ENCODE assay signal across 25 cellular contexts in genomic region chr7:117270371-117270770, GRCh38. TPM values are rescaled to one million over a fixed set of nuclear protein-coding genes. Genes with fewer than 3 reads are reported as not detected.
DNase-seq lines count a peak whose midpoint lies in the region; ATAC-seq and TF ChIP-seq lines count a peak whose summit lies in the region.
"Had no signal": no experiment of that assay in that cellular context is flagged by ENCODE, and none has a peak within 500 bp of the region (broad histone marks: within the 10 kb centered on the region; RNA-seq: fewer than 3 reads in every experiment).

No MANE protein-coding gene starts in this region.

- H4K20me1 ChIP-seq in GM23248 (ENCODE audit: insufficient read depth), result no peaks in the 10 kb centered on the region
- H4K20me1 ChIP-seq: BLaER1 had no signal

- H3K9ac ChIP-seq in GM23248 (peak overlapping the region; percentile 85), skeletal muscle satellite cell (ENCODE audit: low read depth, low read length) (peak overlapping the region; percentile 55)
- H3K9ac ChIP-seq: BLaER1, parathyroid adenoma had no signal

- H3K27ac ChIP-seq in GM23248 (peak overlapping the region; percentile 100), psoas muscle (no peak overlapping the region)
- H3K27ac ChIP-seq: BLaER1, dorsolateral prefrontal cortex, parathyroid adenoma, RWPE1, transverse colon had no signal

- 62 to 63% methylated on average over 9 of the region's 9 CpGs for WGBS in GM23248 (ENCODE audit: low coverage in 1 of 2, low lambda C conversion rate in 2 of 2, missing lambda C conversion rate in 2 of 2), 2 experiments
- WGBS in psoas muscle, 3 donors, result 64 to 71% (median 69%) methylated on average over 9 of the region's 9 CpGs

- H3K4me1 ChIP-seq in GM23248 (ENCODE audit: insufficient read depth), result peaks cover 21% of the 10 kb centered on the region
- H3K4me1 ChIP-seq in skeletal muscle satellite cell (ENCODE audit: control insufficient read depth, insufficient read depth, low read length), result peaks cover 18% of the 10 kb centered on the region
- no peaks in the 10 kb centered on the region for H3K4me1 ChIP-seq in psoas muscle
- H3K4me1 ChIP-seq: BLaER1, parathyroid adenoma, transverse colon had no signal

- H3K27me3 ChIP-seq in GM23248 (replicated peaks; ENCODE audit: insufficient read depth) (no peaks in the 10 kb centered on the region), skeletal muscle satellite cell (ENCODE audit: control insufficient read depth, insufficient read depth, low read length) (no peaks in the 10 kb centered on the region), psoas muscle (ENCODE audit: insufficient read depth in 3 of 3, low read length in 2 of 3) (peaks cover 0 to 1% (median 0%) of the 10 kb centered on the region in 3 donors)
- H3K27me3 ChIP-seq: BLaER1, MG63 had no signal

- peaks cover 22% of the 10 kb centered on the region for H3F3A ChIP-seq in GM23248 (ENCODE audit: insufficient read depth)

- H3K4me2 ChIP-seq in GM23248 (ENCODE audit: unreplicated experiment), result peak overlapping the region; percentile 83
- peak overlapping the region; percentile 80 for H3K4me2 ChIP-seq in skeletal muscle satellite cell (ENCODE audit: low read length)
- H3K4me2 ChIP-seq: BLaER1, GM23338 had no signal

- in situ Hi-C loops in GM23248 (cut with MboI), result no loop called here

- intact Hi-C loops in psoas muscle (cut with DNase I), result no loop called here

- DNase-seq in GM23248 (peak; percentile 23), fibroblast of the aortic adventitia (ENCODE audit: low read depth) (peak; percentile 42), hippocampal formation (lab: John Stamatoyannopoulos, UW) (no peak), psoas muscle (no peak), OCI-M2 (lab: John Stamatoyannopoulos, UW; ENCODE audit: unreplicated experiment) (no peak)
- no peak for DNase-seq in stimulated activated CD4-positive, alpha-beta T cell treated with anti-CD3 and anti-CD28 coated beads, Interleukin-4, amount 100 ng/mL, for 4 hours
- DNase-seq: activated CD4-positive, alpha-beta T cell treated with anti-CD3 and anti-CD28 coated beads for 4 hours; activated effector memory CD4-positive, alpha-beta T cell treated with anti-CD3 and anti-CD28 coated beads, Interleukin-2, amount 50 U/mL, for 16 hours; dorsolateral prefrontal cortex; glutamatergic neuron; MG63; NCI-H1694 treated with DMSO at 0.1 percent for 48 hours; NCI-H345; stimulated activated CD4-positive, alpha-beta T cell treated with anti-CD3 and anti-CD28 coated beads, Interleukin-2, amount 100 ng/mL, for 48 hours; stimulated activated naive CD8-positive, alpha-beta T cell treated with anti-CD3 and anti-CD28 coated beads, Interleukin-15, amount 100 ng/mL, for 72 hours; transverse colon had no signal

- H3K9me3 ChIP-seq in GM23248 (ENCODE audit: low read depth) (no peaks in the 10 kb centered on the region), skeletal muscle satellite cell (replicated peaks; ENCODE audit: low read length) (no peaks in the 10 kb centered on the region), psoas muscle (no peaks in the 10 kb centered on the region)
- H3K9me3 ChIP-seq: MG63, transverse colon had no signal

- H3K9me2 ChIP-seq in GM23248 (ENCODE audit: insufficient read depth), result no peaks in the 10 kb centered on the region

- H2AFZ ChIP-seq in GM23248, result no peak overlapping the region
- H2AFZ ChIP-seq: GM23338, parathyroid adenoma had no signal

- TF ChIP-seq CTCF in fibroblast of the aortic adventitia (IDR thresholded peaks at IDR 0.05; ENCODE audit: insufficient read depth, low read length) (no peak), psoas muscle (IDR thresholded peaks at IDR 0.05) (no peak)

- H3K4me3 ChIP-seq in GM23248 (peak overlapping the region; percentile 61; the same call in 1 of the 2 replicates), fibroblast of the aortic adventitia (ENCODE audit: low read depth, low read length) (no peak overlapping the region), skeletal muscle satellite cell (ENCODE audit: low read length) (peak overlapping the region; percentile 33), psoas muscle (no peak overlapping the region)
- H3K4me3 ChIP-seq: BLaER1, dorsolateral prefrontal cortex, GM23338, MG63, skin epidermis, transverse colon had no signal

- H3K36me3 ChIP-seq in GM23248 (ENCODE audit: low read depth) (no peaks in the 10 kb centered on the region), skeletal muscle satellite cell (ENCODE audit: insufficient read depth, low read length) (no peaks in the 10 kb centered on the region), psoas muscle (ENCODE audit: insufficient read depth in 1 of 2, low read depth in 1 of 2) (no peaks in the 10 kb centered on the region)
- H3K36me3 ChIP-seq: BLaER1, MG63, transverse colon had no signal

- H3K79me2 ChIP-seq in GM23248 (ENCODE audit: insufficient read depth), result no peaks in the 10 kb centered on the region
- H3K79me2 ChIP-seq: parathyroid adenoma had no signal

- ATAC-seq in SK-N-SH treated with all-trans-retinoic acid at 6 μM for 48 hours (peak; percentile 72), psoas muscle (no peak)
- ATAC-seq: GM23338; HepG2; stimulated activated naive CD8-positive, alpha-beta T cell treated with anti-CD3 and anti-CD28 coated beads, Interleukin-15, amount 100 ng/mL, for 72 hours had no signal

TF ChIP-seq in SK-N-SH treated with all-trans-retinoic acid at 6 μM for 48 hours, 23 proteins besides CTCF, POLR2A, EP300 and RAD21:
- TF ChIP-seq ZNF565 (CRISPR knock-in tag; conservative IDR thresholded peaks at IDR 0.05; ENCODE audit: low read depth) (no peak), ZFP30 (CRISPR knock-in tag; IDR thresholded peaks at IDR 0.05) (no peak), ZNF8 (CRISPR knock-in tag; IDR thresholded peaks at IDR 0.05) (no peak)

RNA-seq across cellular contexts. Expression of gene WNT2, which starts 52.5 kb away (rescaled TPM):
- total RNA-seq in GM23248 (2014; rRNA removed; shearing (Covaris generic)), result 1.3 and 11.4 TPM in 2 replicates
- polyA plus RNA-seq in GM23248 (2016; fragmentation: Nextera tagmentation; extraction: Ambion mirVana) (2.6 and 2.8 TPM in 2 replicates), psoas muscle (under 1 TPM in 2 of 3 donors, not detected in 1; 0.01 to 0.03 TPM)
- total RNA-seq in fibroblast of the aortic adventitia (ENCODE audit: low replicate concordance) (1.8 and 9.9 TPM in 2 replicates), psoas muscle (under 1 TPM in 1 of 4 donors, not detected in 3; 0.47 TPM)
- 0.22 TPM in 1 of 2 replicates, not detected in the other for total RNA-seq in skeletal muscle satellite cell (2012; rRNA removed)
- total RNA-seq: epithelial cell of proximal tubule, GM23338, HepG2, transverse colon had no signal
- polyA plus RNA-seq: GM23338, HepG2 had no signal

Comparison
In these comparisons a context has a peak if more than half of its experiments do, and no peak if none do; other contexts are left out.
1. DNase-seq: peak in GM23248 (single experiment) and fibroblast of the aortic adventitia (single experiment); none in hippocampal formation (0 of 2), psoas muscle (0 of 2), stimulated activated CD4-positive, alpha-beta T cell treated with anti-CD3 and anti-CD28 coated beads, Interleukin-4, amount 100 ng/mL, for 4 hours (0 of 2) and OCI-M2 (single experiment).
2. H3K4me3 ChIP-seq: peak in GM23248 (single experiment) and skeletal muscle satellite cell (single experiment); none in fibroblast of the aortic adventitia (single experiment) and psoas muscle (single experiment).